18 cellular contexts compared by ENCODE assay signal in the genomic region with DNA sequence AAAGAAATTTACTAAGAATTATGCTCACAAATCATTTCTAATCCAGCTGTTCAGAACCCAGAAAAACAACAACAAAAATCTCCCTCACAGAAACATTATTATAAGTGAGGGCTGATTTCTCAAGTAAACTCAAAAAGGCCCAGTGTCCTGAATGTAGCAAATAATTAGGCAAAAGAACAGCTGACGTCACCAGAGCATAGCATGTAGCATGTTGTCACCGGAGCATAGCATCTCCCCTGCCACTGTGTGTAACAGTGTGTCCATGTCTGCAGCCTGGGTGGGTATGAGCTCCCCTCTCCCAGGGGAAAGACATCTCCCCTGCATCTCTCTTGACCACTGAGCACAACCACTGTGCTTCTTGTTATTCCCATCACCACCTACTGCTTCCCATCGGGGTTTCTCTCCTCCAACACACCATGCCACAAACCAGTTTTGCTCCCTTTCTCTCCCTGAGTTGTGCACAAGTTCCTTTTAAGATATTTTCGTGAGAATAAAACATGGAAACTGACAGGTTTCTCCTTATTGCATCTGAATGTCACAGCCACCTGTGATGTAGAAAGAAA.
A peak's percentile ranks its signal among the peaks of the same experiment; 100 is the strongest.
DNase-seq lines count a peak whose midpoint lies in the region; ATAC-seq lines count a peak whose summit lies in the region.
"Had no signal": no experiment of that assay in that cellular context is flagged by ENCODE, and none has a peak within 500 bp of the region (broad histone marks: within the 10 kb centered on the region; RNA-seq: fewer than 3 reads in every experiment).

No MANE protein-coding gene starts in this region.

- no peaks in the 10 kb centered on the region for H3K4me1 Mint-ChIP-seq in activated CD4-positive, alpha-beta T cell treated with anti-CD3 and anti-CD28 coated beads, Interleukin-2, amount 10 ng/mL, durations not matched to agents 7 days and 5 days

- 71% methylated on average over 4 of the region's 4 CpGs for WGBS in right cardiac atrium
- no CpG with 5 or more reads among the region's 4 CpGs for WGBS in mesendoderm (ENCODE audit: extremely low coverage, insufficient coverage, low lambda C conversion rate)

- no peaks in the 10 kb centered on the region for H3K36me3 ChIP-seq in rectal smooth muscle tissue (ENCODE audit: control insufficient read depth, insufficient read depth, low read length)
- no peaks in the 10 kb centered on the region for H3K36me3 ChIP-seq in mesendoderm (ENCODE audit: control insufficient read depth, insufficient read depth, low read length)
- H3K36me3 ChIP-seq: HAP-1 had no signal

- intact Hi-C loops in right cardiac atrium (cut with DNase I) (no loop called here), Right ventricle myocardium inferior (cut with DNase I) (no loop called here)

- no peak overlapping the region for H2AK5ac ChIP-seq in mesendoderm (ENCODE audit: low read length)

- peaks cover 6% of the 10 kb centered on the region for H3K79me1 ChIP-seq in mesendoderm (ENCODE audit: low read length)

- ATAC-seq in right cardiac atrium: no peak
- no peak for ATAC-seq in Right ventricle myocardium inferior
- ATAC-seq: K562 had no signal

- H3K27me3 ChIP-seq in right cardiac atrium (ENCODE audit: control insufficient read depth, insufficient read depth) (no peaks in the 10 kb centered on the region), rectal smooth muscle tissue (ENCODE audit: control insufficient read depth, insufficient read depth, low read length) (no peaks in the 10 kb centered on the region), mesendoderm (ENCODE audit: insufficient read depth, low read length, poor library complexity) (no peaks in the 10 kb centered on the region)

- peak overlapping the region; percentile 44 for H3K27ac ChIP-seq in right cardiac atrium (ENCODE audit: low read length)
- H3K27ac ChIP-seq in rectal smooth muscle tissue (ENCODE audit: low read depth, low read length): peak overlapping the region; percentile 59
- no peak overlapping the region for H3K27ac ChIP-seq in mesendoderm (ENCODE audit: low read depth, low read length)
- H3K27ac ChIP-seq: BLaER1, RWPE1 had no signal

- H3K4me3 Mint-ChIP-seq in activated CD4-positive, alpha-beta T cell treated with anti-CD3 and anti-CD28 coated beads, Interleukin-2, amount 10 ng/mL, durations not matched to agents 7 days and 5 days: no peak overlapping the region

- POLR2A ChIA-PET in activated CD4-positive, alpha-beta T cell treated with anti-CD3 and anti-CD28 coated beads, Interleukin-2, amount 10 ng/mL, durations not matched to agents 7 days and 5 days (lab: Charles Lee): no interaction called here

- no peak overlapping the region for H4K5ac ChIP-seq in mesendoderm (ENCODE audit: low read length)

- H3K4ac ChIP-seq in mesendoderm (ENCODE audit: low read depth, low read length): no peak overlapping the region

- H3K9ac ChIP-seq in rectal smooth muscle tissue (ENCODE audit: low read length) (no peak overlapping the region), mesendoderm (ENCODE audit: low read length) (no peak overlapping the region)
- H3K9ac ChIP-seq: BLaER1 had no signal

- H3K4me1 ChIP-seq in right cardiac atrium (ENCODE audit: control insufficient read depth, insufficient read depth, low read length) (peaks cover 5% of the 10 kb centered on the region), rectal smooth muscle tissue (ENCODE audit: control insufficient read depth, insufficient read depth, low read length) (peaks cover 8% of the 10 kb centered on the region), mesendoderm (ENCODE audit: control insufficient read depth, low read depth, low read length) (peaks cover 5% of the 10 kb centered on the region)
- H3K4me1 ChIP-seq: BLaER1 had no signal

- H3K27me3 Mint-ChIP-seq in activated CD4-positive, alpha-beta T cell treated with anti-CD3 and anti-CD28 coated beads, Interleukin-2, amount 10 ng/mL, durations not matched to agents 7 days and 5 days: peaks cover 28% of the 10 kb centered on the region

- DNase-seq in right cardiac atrium: no peak
- no peak for DNase-seq in Right ventricle myocardium inferior (ENCODE audit: missing footprints)
- DNase-seq in globus pallidus (ENCODE audit: low spot score): peak; percentile 49
- DNase-seq in activated CD4-positive, alpha-beta T cell treated with anti-CD3 and anti-CD28 coated beads, Interleukin-2, amount 10 ng/mL, durations not matched to agents 7 days and 5 days: no peak
- DNase-seq in mesendoderm: no peak
- no peak for DNase-seq in NCI-H2196 (lab: John Stamatoyannopoulos, UW; ENCODE audit: unreplicated experiment)
- no peak for DNase-seq in GM03348 (ENCODE audit: low spot score)
- DNase-seq: 8988T, NCI-H1436 treated with DMSO at 0.1 percent for 48 hours, NCI-H2081 treated with DMSO at 0.1 percent for 48 hours, NCI-H2227 treated with DMSO at 0.1 percent for 48 hours, NCI-H526 treated with DMSO at 0.1 percent for 48 hours, OCI-M1 had no signal

- H3K27ac Mint-ChIP-seq in activated CD4-positive, alpha-beta T cell treated with anti-CD3 and anti-CD28 coated beads, Interleukin-2, amount 10 ng/mL, durations not matched to agents 7 days and 5 days: no peak overlapping the region

- no peak overlapping the region for H3K23ac ChIP-seq in mesendoderm (ENCODE audit: low read length)

- no peak overlapping the region for H2BK15ac ChIP-seq in mesendoderm (replicated peaks; ENCODE audit: low read depth)

- no peaks in the 10 kb centered on the region for H3K36me3 Mint-ChIP-seq in activated CD4-positive, alpha-beta T cell treated with anti-CD3 and anti-CD28 coated beads, Interleukin-2, amount 10 ng/mL, durations not matched to agents 7 days and 5 days (ENCODE audit: low read depth)

- no peak overlapping the region for H2BK5ac ChIP-seq in mesendoderm (ENCODE audit: low read length)

- no peak overlapping the region for H2BK120ac ChIP-seq in mesendoderm (ENCODE audit: low read depth, low read length)

- no peak overlapping the region for H4K8ac ChIP-seq in mesendoderm (ENCODE audit: low read depth, low read length)

- H3K4me3 ChIP-seq in right cardiac atrium (ENCODE audit: low read length): no peak overlapping the region
- H3K4me3 ChIP-seq in rectal smooth muscle tissue (ENCODE audit: low read length): no peak overlapping the region
- no peak overlapping the region for H3K4me3 ChIP-seq in mesendoderm (ENCODE audit: low read length)
- H3K4me3 ChIP-seq: BLaER1, HAP-1, K562 had no signal

- H3K18ac ChIP-seq in mesendoderm (ENCODE audit: low read length): no peak overlapping the region

- H3K9me3 ChIP-seq in right cardiac atrium (ENCODE audit: control insufficient read depth, low read length): no peaks in the 10 kb centered on the region
- H3K9me3 ChIP-seq: BLaER1, HAP-1 had no signal

- H3K9me3 Mint-ChIP-seq in activated CD4-positive, alpha-beta T cell treated with anti-CD3 and anti-CD28 coated beads, Interleukin-2, amount 10 ng/mL, durations not matched to agents 7 days and 5 days: no peaks in the 10 kb centered on the region

- peaks cover 3% of the 10 kb centered on the region for H3K79me2 ChIP-seq in mesendoderm (ENCODE audit: control insufficient read depth, insufficient read depth, low read length)

- no peak overlapping the region for H3K56ac ChIP-seq in mesendoderm (ENCODE audit: low read length)

- H3K4me2 ChIP-seq in mesendoderm (ENCODE audit: low read length): no peak overlapping the region
- H3K4me2 ChIP-seq: BLaER1 had no signal

- CTCF ChIA-PET in activated CD4-positive, alpha-beta T cell treated with anti-CD3 and anti-CD28 coated beads, Interleukin-2, amount 10 ng/mL, durations not matched to agents 7 days and 5 days (lab: Charles Lee): no interaction called here
